ENCODE assay signal across 2 cellular contexts in genomic region chr4:68194305-68194704, GRCh38. TPM values are rescaled to one million over a fixed set of nuclear protein-coding genes. Genes with fewer than 3 reads are reported as not detected.
"Had no signal": no experiment of that assay in that cellular context is flagged by ENCODE, and none has a peak within 500 bp of the region (broad histone marks: within the 10 kb centered on the region; RNA-seq: fewer than 3 reads in every experiment).

No MANE protein-coding gene starts in this region.

RNA-seq across cellular contexts. Expression of gene TMPRSS11B, which starts 51.2 kb away (rescaled TPM):
- total RNA-seq: G401, GM12878 had no signal
- polyA plus RNA-seq: GM12878 had no signal
